20 cellular contexts compared by ENCODE assay signal in genomic region chr7:121024568-121025055, GRCh38. TPM values are rescaled to one million over a fixed set of nuclear protein-coding genes. Genes with fewer than 3 reads are reported as not detected.
DNase-seq lines count a peak whose midpoint lies in the region; ATAC-seq, FAIRE-seq and TF ChIP-seq lines count a peak whose summit lies in the region.
"Had no signal": no experiment of that assay in that cellular context is flagged by ENCODE, and none has a peak within 500 bp of the region (broad histone marks: within the 10 kb centered on the region; RNA-seq: fewer than 3 reads in every experiment).

No MANE protein-coding gene starts in this region.

- no peak overlapping the region for H4K8ac ChIP-seq in mesenchymal stem cell (ENCODE audit: low read length)

- H2BK5ac ChIP-seq in mesenchymal stem cell (ENCODE audit: low read depth, low read length, poor library complexity, severe bottlenecking), result no peak overlapping the region

- TF ChIP-seq CTCF in ascending aorta (IDR thresholded peaks at IDR 0.05), result no peak
- no peak for TF ChIP-seq CTCF in smooth muscle cell (IDR thresholded peaks at IDR 0.05; ENCODE audit: borderline replicate concordance, insufficient read depth, poor library complexity, severe bottlenecking)
- no peak for TF ChIP-seq CTCF in foreskin fibroblast (IDR thresholded peaks at IDR 0.05; ENCODE audit: low read depth, low read length)

- H3K4me3 ChIP-seq in BLaER1 treated with 17β-estradiol and CSF1 and Interleukin-3, amounts not matched to agents 10 nM and 100 nM, result no peak overlapping the region
- peak overlapping the region; percentile 14 to 37 for H3K4me3 ChIP-seq in ascending aorta
- peak overlapping the region in 1 of 2 experiments; percentile 35 for H3K4me3 ChIP-seq in mesenchymal stem cell (ENCODE audit: insufficient read depth in 1 of 2, low read depth in 1 of 2, low read length in 2 of 2)
- H3K4me3 ChIP-seq in smooth muscle cell, result peak overlapping the region; percentile 20
- H3K4me3 ChIP-seq in foreskin fibroblast (ENCODE audit: low read depth in 1 of 2, low read length in 2 of 2), result peak overlapping the region in 1 of 2 donors; percentile 20

- no peak for FAIRE-seq in RCC 7860 (lab: Jason Lieb, UNC)
- FAIRE-seq: D721Med had no signal

- H3K18ac ChIP-seq in mesenchymal stem cell (ENCODE audit: low read depth in 1 of 2, low read length in 2 of 2), result no peak overlapping the region

- H3F3A ChIP-seq in smooth muscle cell (ENCODE audit: low read depth), result peaks cover 11% of the 10 kb centered on the region

- no peaks in the 10 kb centered on the region for H4K20me1 ChIP-seq in BLaER1 treated with 17β-estradiol and CSF1 and Interleukin-3, amounts not matched to agents 10 nM and 100 nM
- H4K20me1 ChIP-seq in smooth muscle cell (ENCODE audit: low read depth), result no peaks in the 10 kb centered on the region

- H2BK120ac ChIP-seq in mesenchymal stem cell (ENCODE audit: low read depth, low read length), result no peak overlapping the region

- H3K36me3 ChIP-seq in BLaER1 treated with 17β-estradiol and CSF1 and Interleukin-3, amounts not matched to agents 10 nM and 100 nM, result no peaks in the 10 kb centered on the region
- H3K36me3 ChIP-seq in ascending aorta, result no peaks in the 10 kb centered on the region
- H3K36me3 ChIP-seq in mesenchymal stem cell (ENCODE audit: control insufficient read depth in 1 of 2, insufficient read depth in 2 of 2, low read depth in 1 of 2, low read length in 2 of 2), result no peaks in the 10 kb centered on the region
- H3K36me3 ChIP-seq in smooth muscle cell (ENCODE audit: low read depth), result no peaks in the 10 kb centered on the region

- peak overlapping the region; percentile 46 to 78 (median 61); a peak in 21 of 22 replicates for H3K4me2 ChIP-seq in BLaER1 treated with 17β-estradiol and CSF1 and Interleukin-3, amounts not matched to agents 10 nM and 100 nM
- H3K4me2 ChIP-seq in mesenchymal stem cell (ENCODE audit: low read length, poor library complexity, severe bottlenecking), result no peak overlapping the region
- H3K4me2 ChIP-seq in smooth muscle cell, result peak overlapping the region; percentile 69
- H3K4me2 ChIP-seq: KMS-11 had no signal

- H3K27me3 ChIP-seq in BLaER1 treated with 17β-estradiol and CSF1 and Interleukin-3, amounts not matched to agents 10 nM and 100 nM, result no peaks in the 10 kb centered on the region
- H3K27me3 ChIP-seq in ascending aorta, result no peaks in the 10 kb centered on the region
- no peaks in the 10 kb centered on the region for H3K27me3 ChIP-seq in mesenchymal stem cell (ENCODE audit: control insufficient read depth in 1 of 2, insufficient read depth in 1 of 2, low read length in 2 of 2)
- H3K27me3 ChIP-seq in smooth muscle cell (ENCODE audit: low read depth), result no peaks in the 10 kb centered on the region

- H2AK5ac ChIP-seq in mesenchymal stem cell (ENCODE audit: low read length, severe bottlenecking), result no peak overlapping the region

- H4K91ac ChIP-seq in mesenchymal stem cell (ENCODE audit: low read length), result no peak overlapping the region

- no peak overlapping the region for H3K14ac ChIP-seq in mesenchymal stem cell (ENCODE audit: low read length in 2 of 2)

- no peak for ATAC-seq in HG02870 (IDR thresholded peaks at IDR 0.05; ENCODE audit: unreplicated experiment)
- ATAC-seq: HCT116 had no signal

- H2AFZ ChIP-seq in mesenchymal stem cell (ENCODE audit: low read depth, low read length), result no peak overlapping the region
- H2AFZ ChIP-seq in smooth muscle cell (ENCODE audit: low read depth), result peak overlapping the region; percentile 85

- H3K27ac ChIP-seq in BLaER1 treated with 17β-estradiol and CSF1 and Interleukin-3, amounts not matched to agents 10 nM and 100 nM, result peak overlapping the region in 1 of 11 experiments; percentile 27; a peak in 2 of 22 replicates
- H3K27ac ChIP-seq in ascending aorta, result peak overlapping the region; percentile 74 to 77
- no peak overlapping the region for H3K27ac ChIP-seq in mesenchymal stem cell (ENCODE audit: low read length, poor library complexity, severe bottlenecking)
- peak overlapping the region; percentile 71 for H3K27ac ChIP-seq in smooth muscle cell (ENCODE audit: low read depth)
- H3K27ac ChIP-seq: HL-60, KMS-11 had no signal

- peak overlapping the region in 1 of 2 experiments; percentile 41 for H3K4ac ChIP-seq in mesenchymal stem cell (ENCODE audit: low read depth in 1 of 2, low read length in 2 of 2)

- H2BK12ac ChIP-seq in mesenchymal stem cell (ENCODE audit: low read length in 2 of 2), result no peak overlapping the region

- H3K79me2 ChIP-seq in smooth muscle cell (ENCODE audit: low read depth), result no peaks in the 10 kb centered on the region

- no peaks in the 10 kb centered on the region for H3K79me1 ChIP-seq in mesenchymal stem cell (replicated peaks; ENCODE audit: low read length, poor library complexity, severe bottlenecking)

- H3K9me3 ChIP-seq in BLaER1 treated with 17β-estradiol and CSF1 and Interleukin-3, amounts not matched to agents 10 nM and 100 nM (replicated peaks in 1 of 11), result peaks cover 0 to 18% (median 13%) of the 10 kb centered on the region in 11 experiments; a peak in 19 of 22 replicates
- peaks cover 0 to 6% of the 10 kb centered on the region in 2 donors for H3K9me3 ChIP-seq in ascending aorta
- H3K9me3 ChIP-seq in mesenchymal stem cell (ENCODE audit: control insufficient read depth, low read length), result no peaks in the 10 kb centered on the region
- no peaks in the 10 kb centered on the region for H3K9me3 ChIP-seq in smooth muscle cell (replicated peaks; ENCODE audit: low read depth)

- H3K9ac ChIP-seq in BLaER1 treated with 17β-estradiol and CSF1 and Interleukin-3, amounts not matched to agents 10 nM and 100 nM, result no peak overlapping the region; a peak in 1 of 22 replicates
- H3K9ac ChIP-seq in mesenchymal stem cell (ENCODE audit: low read length) (peak overlapping the region; percentile 70), smooth muscle cell (ENCODE audit: low read depth) (no peak overlapping the region)
- H3K9ac ChIP-seq: KMS-11 had no signal

- no peak for DNase-seq in ascending aorta (ENCODE audit: low spot score in 2 of 2)
- DNase-seq in mesenchymal stem cell, result no peak
- DNase-seq in smooth muscle cell (lab: John Stamatoyannopoulos, UW; ENCODE audit: unreplicated experiment), result no peak
- DNase-seq in NCI-H1092 (lab: John Stamatoyannopoulos, UW), result no peak
- DNase-seq in foreskin fibroblast, result no peak
- DNase-seq in RCC 7860 (ENCODE audit: low spot score), result no peak
- DNase-seq: activated CD4-positive, alpha-beta T cell treated with anti-CD3 and anti-CD28 coated beads for 4 hours; activated naive CD4-positive, alpha-beta T cell treated with Interleukin-2 at 50 U/mL for 16 hours; GF-D8; NCI-H1417 treated with DMSO at 0.1 percent for 48 hours; NCI-H2227 treated with DMSO at 0.1 percent for 48 hours; stimulated activated CD4-positive, alpha-beta T cell treated with anti-CD3 and anti-CD28 coated beads, Interleukin-4, amount 100 ng/mL, for 4 hours; T-helper 9 cell had no signal

- intact Hi-C loops in ascending aorta (cut with DNase I), result loop anchor here (5.0 kb wide), 1 partner anchor 37 kb away; the partner anchor contains the start of gene CPED1

- H3K4me1 ChIP-seq in BLaER1 treated with 17β-estradiol and CSF1 and Interleukin-3, amounts not matched to agents 10 nM and 100 nM, result peaks cover 16 to 57% (median 22%) of the 10 kb centered on the region in 10 experiments; a peak in 19 of 20 replicates
- H3K4me1 ChIP-seq in ascending aorta (peaks cover 3 to 40% of the 10 kb centered on the region in 2 donors), mesenchymal stem cell (ENCODE audit: control insufficient read depth, insufficient read depth, low read depth, low read length) (no peaks in the 10 kb centered on the region), smooth muscle cell (ENCODE audit: low read depth) (peaks cover 25% of the 10 kb centered on the region)

- 46% methylated on average over 3 of the region's 5 CpGs for WGBS in mesenchymal stem cell
- WGBS in smooth muscle cell (ENCODE audit: low lambda C conversion rate), result 37% methylated on average over 5 of the region's 5 CpGs

- H2BK15ac ChIP-seq in mesenchymal stem cell (ENCODE audit: low read depth, poor library complexity, severe bottlenecking), result no peak overlapping the region

- H3K23ac ChIP-seq in mesenchymal stem cell (ENCODE audit: low read length in 2 of 2), result no peak overlapping the region

RNA-seq across cellular contexts. Expression of gene CPED1, which starts 36.1 kb away (rescaled TPM):
- 69.5 TPM for total RNA-seq in ascending aorta
- 39.3 TPM for polyA plus RNA-seq in mesenchymal stem cell (2013, experiment 1 of 2)
- polyA plus RNA-seq in mesenchymal stem cell (2013, experiment 2 of 2), result 41.4 TPM
- total RNA-seq in smooth muscle cell, result 12.9 and 21.6 TPM in 2 replicates
- polyA plus RNA-seq in smooth muscle cell, result 5.8 and 9.5 TPM in 2 replicates
- polyA plus RNA-seq: neural cell had no signal

Comparison
In these comparisons a context has a peak if more than half of its experiments do, and no peak if none do; other contexts are left out.
1. H3K4me3 ChIP-seq: peak in ascending aorta (2 of 2) and smooth muscle cell (single experiment); none in BLaER1 treated with 17β-estradiol and CSF1 and Interleukin-3, amounts not matched to agents 10 nM and 100 nM (0 of 10).